ENCODE assay signal across 1 cellular context in the genomic region with DNA sequence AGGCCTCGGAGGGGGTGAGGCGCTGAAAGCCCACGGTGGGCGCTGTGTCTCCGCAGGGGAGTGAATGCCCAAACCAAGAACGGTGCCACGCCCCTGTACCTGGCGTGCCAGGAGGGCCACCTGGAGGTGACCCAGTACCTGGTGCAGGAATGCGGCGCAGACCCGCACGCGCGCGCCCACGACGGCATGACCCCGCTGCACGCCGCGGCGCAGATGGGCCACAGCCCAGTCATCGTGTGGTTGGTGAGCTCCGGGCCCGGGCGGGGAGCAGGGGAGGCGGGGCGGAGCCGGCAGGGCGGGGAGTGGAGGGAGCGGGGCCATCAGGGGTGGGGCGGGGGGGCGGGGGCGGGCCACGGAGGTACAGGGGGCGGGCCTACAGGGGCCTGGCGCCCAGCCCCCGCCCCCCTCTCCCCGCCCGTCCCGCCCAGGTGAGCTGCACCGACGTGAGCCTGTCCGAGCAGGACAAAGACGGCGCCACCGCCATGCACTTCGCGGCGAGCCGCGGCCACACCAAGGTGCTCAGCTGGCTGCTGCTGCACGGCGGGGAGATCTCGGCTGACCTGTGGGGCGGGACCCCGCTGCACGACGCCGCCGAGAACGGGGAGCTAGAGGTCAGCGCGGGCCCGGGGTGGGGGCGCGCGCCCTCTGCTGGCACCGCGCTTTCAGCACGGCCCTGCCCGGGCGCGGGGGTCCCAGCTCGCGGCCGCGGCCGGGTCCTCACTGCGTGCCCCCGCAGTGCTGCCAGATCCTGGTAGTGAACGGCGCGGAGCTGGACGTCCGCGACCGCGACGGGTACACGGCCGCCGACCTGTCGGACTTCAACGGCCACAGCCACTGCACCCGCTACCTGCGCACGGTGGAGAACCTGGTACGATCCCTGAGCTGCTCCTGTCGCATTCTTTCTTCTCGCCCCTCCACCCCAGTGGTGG.
TF ChIP-seq lines count a peak whose summit lies in the region.

No MANE protein-coding gene starts in this region.

TF ChIP-seq in IMR-90, 13 proteins besides CTCF, POLR2A, EP300 and RAD21:
- TF ChIP-seq BHLHE40 (IDR thresholded peaks at IDR 0.05; ENCODE audit: low read depth, low read length), result 0 out of 2 replicates have a peak, but pooled peaks have one; percentile 14
- no peak for TF ChIP-seq CEBPB (IDR thresholded peaks at IDR 0.05; ENCODE audit: low read depth, low read length)
